In genomic region chr7:151366872-151367207, GRCh38 we compare ENCODE assay signal across 19 cellular contexts. TPM values are rescaled to one million over a fixed set of nuclear protein-coding genes. Genes with fewer than 3 reads are reported as not detected.
DNase-seq lines count a peak whose midpoint lies in the region; ATAC-seq and TF ChIP-seq lines count a peak whose summit lies in the region.
"Had no signal": no experiment of that assay in that cellular context is flagged by ENCODE, and none has a peak within 500 bp of the region (broad histone marks: within the 10 kb centered on the region; RNA-seq: fewer than 3 reads in every experiment).

No MANE protein-coding gene starts in this region.

- no peak overlapping the region for H3K4me3 ChIP-seq in CD8-positive, alpha-beta memory T cell (ENCODE audit: low read length)
- H3K4me3 ChIP-seq in skeletal muscle cell (ENCODE audit: low read depth, low read length), result no peak overlapping the region
- H3K4me3 ChIP-seq in BE2C (ENCODE audit: low read depth, low read length), result no peak overlapping the region

- no peak for TF ChIP-seq CTCF in BE2C (IDR thresholded peaks at IDR 0.05; ENCODE audit: low read depth, low read length)

- intact Hi-C loops in left ventricle myocardium superior (cut with micrococcal nuclease), result loop anchor here (10.0 kb wide), 1 partner anchor 78 kb away; the partner anchor contains the start of gene CRYGN
- intact Hi-C loops in activated CD4-positive, alpha-beta T cell treated with anti-CD3 and anti-CD28 coated beads for 36 hours (cut with DNase I, micrococcal nuclease), result loop anchor here in 1 of 2 experiments (10.0 kb wide), 1 partner anchor 388 kb away; no protein-coding TSS in a partner anchor

- H3K27me3 Mint-ChIP-seq in CD8-positive, alpha-beta memory T cell, result no peaks in the 10 kb centered on the region
- H3K27me3 Mint-ChIP-seq in activated CD4-positive, alpha-beta T cell treated with anti-CD3 and anti-CD28 coated beads for 36 hours, result no peaks in the 10 kb centered on the region
- H3K27me3 Mint-ChIP-seq: central memory CD8-positive, alpha-beta T cell had no signal

- peak overlapping the region in 5 of 8 donors; percentile 36 to 68 (median 55) for H3K27ac Mint-ChIP-seq in CD8-positive, alpha-beta memory T cell
- H3K27ac Mint-ChIP-seq in activated CD4-positive, alpha-beta T cell treated with anti-CD3 and anti-CD28 coated beads for 36 hours, result no peak overlapping the region
- H3K27ac Mint-ChIP-seq: activated T-helper 2 cell treated with anti-CD3 and anti-CD28 coated beads, Interferon-gamma antibody, Interleukin-2, Interleukin-4, amounts not matched to agents 10 μg/mL and 5 μg/mL and 100 μg/mL, durations not matched to agents 14 hours and 24 hours and 36 hours had no signal

- no peak overlapping the region for H3K4me3 Mint-ChIP-seq in CD8-positive, alpha-beta memory T cell
- no peak overlapping the region for H3K4me3 Mint-ChIP-seq in activated CD4-positive, alpha-beta T cell treated with anti-CD3 and anti-CD28 coated beads for 36 hours
- H3K4me3 Mint-ChIP-seq: central memory CD8-positive, alpha-beta T cell; neural crest cell had no signal

- no peaks in the 10 kb centered on the region for H3K27me3 ChIP-seq in CD8-positive, alpha-beta memory T cell (ENCODE audit: insufficient read depth, low read length, poor library complexity, severe bottlenecking)
- no peaks in the 10 kb centered on the region for H3K27me3 ChIP-seq in BE2C

- CTCF ChIA-PET in CD8-positive, alpha-beta memory T cell (lab: Charles Lee), result interaction anchor here (0.7 to 6.8 kb wide), 7 partner anchors 14 to 393 kb away, joined by 3 to 138 read pairs (median 5); no protein-coding TSS in a partner anchor
- CTCF ChIA-PET in activated CD4-positive, alpha-beta T cell treated with anti-CD3 and anti-CD28 coated beads for 36 hours (lab: Charles Lee), result interaction anchor here (0.7 to 10.3 kb wide), 11 partner anchors 13 to 393 kb away, joined by 3 to 210 read pairs (median 3); no protein-coding TSS in a partner anchor

- POLR2A ChIA-PET in CD8-positive, alpha-beta memory T cell (lab: Charles Lee), result no interaction called here
- POLR2A ChIA-PET in activated CD4-positive, alpha-beta T cell treated with anti-CD3 and anti-CD28 coated beads for 36 hours (lab: Charles Lee), result no interaction called here

- H3K9me3 Mint-ChIP-seq in CD8-positive, alpha-beta memory T cell, result no peaks in the 10 kb centered on the region
- H3K9me3 Mint-ChIP-seq in activated CD4-positive, alpha-beta T cell treated with anti-CD3 and anti-CD28 coated beads for 36 hours (ENCODE audit: low read depth), result no peaks in the 10 kb centered on the region
- H3K9me3 Mint-ChIP-seq: activated T-helper 2 cell treated with anti-CD3 and anti-CD28 coated beads, Interferon-gamma antibody, Interleukin-2, Interleukin-4, amounts not matched to agents 10 μg/mL and 5 μg/mL and 100 μg/mL, durations not matched to agents 14 hours and 24 hours and 36 hours; central memory CD8-positive, alpha-beta T cell; neural crest cell had no signal

- H3K4me1 Mint-ChIP-seq in CD8-positive, alpha-beta memory T cell, result peaks cover 10 to 17% (median 14%) of the 10 kb centered on the region in 3 donors
- peaks cover 10% of the 10 kb centered on the region for H3K4me1 Mint-ChIP-seq in activated CD4-positive, alpha-beta T cell treated with anti-CD3 and anti-CD28 coated beads for 36 hours

- peaks cover 11 to 65% (median 18%) of the 10 kb centered on the region in 3 donors for H3K36me3 Mint-ChIP-seq in CD8-positive, alpha-beta memory T cell
- H3K36me3 Mint-ChIP-seq in activated CD4-positive, alpha-beta T cell treated with anti-CD3 and anti-CD28 coated beads for 36 hours (ENCODE audit: low read depth), result peaks cover 34% of the 10 kb centered on the region

- ATAC-seq in left ventricle myocardium superior (peak; percentile 79), HG03175 (IDR thresholded peaks at IDR 0.05; ENCODE audit: unreplicated experiment) (no peak)
- ATAC-seq in activated CD4-positive, alpha-beta T cell treated with anti-CD3 and anti-CD28 coated beads for 36 hours, result no peak

- DNase-seq in CD8-positive, alpha-beta memory T cell, result no peak
- peak; percentile 61 for DNase-seq in astrocyte of the hippocampus (ENCODE audit: low read depth, low spot score)
- DNase-seq in left ventricle myocardium superior, result no peak
- peak; percentile 14 for DNase-seq in skeletal muscle cell (ENCODE audit: low read depth)
- no peak for DNase-seq in BE2C
- no peak for DNase-seq in activated CD4-positive, alpha-beta T cell treated with anti-CD3 and anti-CD28 coated beads for 36 hours
- no peak for DNase-seq in NCI-H2029 (lab: John Stamatoyannopoulos, UW)
- DNase-seq: activated CD4-positive, alpha-beta T cell treated with anti-CD3 and anti-CD28 coated beads for 4 hours; erythroblast; GDM1; KBM-7; kidney; NCI-H2081 treated with DMSO at 0.1 percent for 48 hours had no signal

- peaks cover 9% of the 10 kb centered on the region for H3K4me1 ChIP-seq in CD8-positive, alpha-beta memory T cell (ENCODE audit: insufficient read depth, low read length)
- peaks cover 2% of the 10 kb centered on the region; the same call in 1 of the 2 replicates for H3K4me1 ChIP-seq in BE2C

- peaks cover 18% of the 10 kb centered on the region for H3K36me3 ChIP-seq in CD8-positive, alpha-beta memory T cell (ENCODE audit: insufficient read depth, low read length)
- H3K36me3 ChIP-seq in BE2C, result no peaks in the 10 kb centered on the region

- no peak overlapping the region for H3K27ac ChIP-seq in CD8-positive, alpha-beta memory T cell (ENCODE audit: low read depth, low read length)
- H3K27ac ChIP-seq: C4-2B had no signal

- no peaks in the 10 kb centered on the region for H3K9me3 ChIP-seq in CD8-positive, alpha-beta memory T cell (ENCODE audit: low read length)
- no peaks in the 10 kb centered on the region for H3K9me3 ChIP-seq in BE2C

RNA-seq across cellular contexts. Expression of gene NUB1, which starts 25.2 kb away (rescaled TPM):
- total RNA-seq in CD8-positive, alpha-beta memory T cell, result 10 to 100 TPM; 39.1 to 46.1 TPM
- polyA plus RNA-seq in CD8-positive, alpha-beta memory T cell, result 82.6 TPM
- total RNA-seq in left ventricle myocardium superior, result 36.5 TPM
- polyA plus RNA-seq in BE2C (2012; ENCODE audit: insufficient read depth, insufficient read length, low read depth), result 32.4 TPM
- 10 to 100 TPM; 51.4 to 70.4 TPM for total RNA-seq in activated CD4-positive, alpha-beta T cell treated with anti-CD3 and anti-CD28 coated beads for 36 hours

RNA-seq across cellular contexts. Expression of gene WDR86, which starts 43.0 kb away (rescaled TPM):
- under 1 TPM; 0.55 to 0.59 TPM for total RNA-seq in CD8-positive, alpha-beta memory T cell
- 10.4 TPM for polyA plus RNA-seq in CD8-positive, alpha-beta memory T cell
- total RNA-seq in left ventricle myocardium superior, result 0.37 TPM
- 3.4 TPM for polyA plus RNA-seq in BE2C (2012; ENCODE audit: insufficient read depth, insufficient read length, low read depth)
- total RNA-seq in activated CD4-positive, alpha-beta T cell treated with anti-CD3 and anti-CD28 coated beads for 36 hours, result not detected
- total RNA-seq: activated T-helper 2 cell treated with anti-CD3 and anti-CD28 coated beads, Interferon-gamma antibody, Interleukin-2, Interleukin-4, amounts not matched to agents 10 μg/mL and 5 μg/mL and 100 μg/mL, durations not matched to agents 14 hours and 24 hours and 36 hours; T-helper 1 cell treated with Interleukin-12 subunit alpha and Interleukin-12 subunit beta and Interleukin-4 antibody, amounts not matched to agents 30 ng/mL and 1 ng/mL, for 36 hours had no signal

Comparison
In these comparisons a context has a peak if more than half of its experiments do, and no peak if none do; other contexts are left out.
1. DNase-seq: peak in astrocyte of the hippocampus (single experiment) and skeletal muscle cell (single experiment); none in CD8-positive, alpha-beta memory T cell (0 of 5), left ventricle myocardium superior (single experiment), BE2C (single experiment), activated CD4-positive, alpha-beta T cell treated with anti-CD3 and anti-CD28 coated beads for 36 hours (single experiment) and NCI-H2029 (single experiment).